In genomic region chr1:160211010-160211790, GRCh38 we compare ENCODE assay signal across 13 cellular contexts. TPM values are rescaled to one million over a fixed set of nuclear protein-coding genes. Genes with fewer than 3 reads are reported as not detected.
DNase-seq lines count a peak whose midpoint lies in the region; ATAC-seq and TF ChIP-seq lines count a peak whose summit lies in the region.
"Had no signal": no experiment of that assay in that cellular context is flagged by ENCODE, and none has a peak within 500 bp of the region (broad histone marks: within the 10 kb centered on the region; RNA-seq: fewer than 3 reads in every experiment).

No MANE protein-coding gene starts in this region.

- H3K27me3 Mint-ChIP-seq in WTC11 (ENCODE audit: low read depth), result no peaks in the 10 kb centered on the region

- peaks cover 32% of the 10 kb centered on the region for H3F3A ChIP-seq in SK-N-SH (replicated peaks; ENCODE audit: insufficient read depth)

- no peaks in the 10 kb centered on the region for H3K9me2 ChIP-seq in SK-N-SH

- H3K4me3 ChIP-seq in SK-N-SH (ENCODE audit: low read depth in 2 of 2, low read length in 1 of 2), result no peak overlapping the region

- no peak for TF ChIP-seq CTCF in SK-N-SH (IDR thresholded peaks at IDR 0.05)
- no peak for TF ChIP-seq CTCF in WTC11 (IDR thresholded peaks at IDR 0.05)

- no peaks in the 10 kb centered on the region for H3K9me3 Mint-ChIP-seq in WTC11

- peak overlapping the region; percentile 43 to 67 for H3K27ac ChIP-seq in SK-N-SH (ENCODE audit: low read depth in 2 of 2, low read length in 1 of 2)

- no peak overlapping the region for H3K4me3 Mint-ChIP-seq in WTC11

- H2AFZ ChIP-seq in SK-N-SH (ENCODE audit: low read depth), result no peak overlapping the region

- no peaks in the 10 kb centered on the region for H3K9me3 ChIP-seq in SK-N-SH

- no peak overlapping the region for H3K27ac Mint-ChIP-seq in WTC11

- H3K9ac ChIP-seq in SK-N-SH, result no peak overlapping the region

- H4K20me1 ChIP-seq in SK-N-SH (ENCODE audit: insufficient read depth), result peaks cover 56% of the 10 kb centered on the region

- H3K4me1 ChIP-seq in SK-N-SH (ENCODE audit: control insufficient read depth in 1 of 2, insufficient read depth in 2 of 2, low read depth in 1 of 2, low read length in 1 of 2), result peaks cover 40 to 54% of the 10 kb centered on the region in 2 experiments

- no peak overlapping the region for H3K4me2 ChIP-seq in SK-N-SH

- intact Hi-C loops in head of caudate nucleus (cut with DNase I), result loop anchor here (5.0 kb wide), 1 partner anchor 36 kb away; no protein-coding TSS in a partner anchor

- peaks cover 52% of the 10 kb centered on the region for H3K36me3 Mint-ChIP-seq in WTC11

- no peaks in the 10 kb centered on the region for H3K27me3 ChIP-seq in SK-N-SH (ENCODE audit: insufficient read depth)

- CTCF ChIA-PET in SK-N-SH (lab: Yijun Ruan, JAX) (interaction anchor here (1.2 to 13.6 kb wide), 8 partner anchors 9 to 132 kb away, joined by 3 to 137 read pairs (median 14); no protein-coding TSS in a partner anchor), WTC11 (lab: Charles Lee) (interaction anchor here (0.7 to 8.9 kb wide), 12 partner anchors 8 to 126 kb away, joined by 3 to 85 read pairs (median 9); partner anchors contain the start of genes CASQ1 and IGSF8)

- POLR2A ChIA-PET in SK-N-SH (lab: Yijun Ruan, JAX), result interaction anchor here (1.8 kb wide), 1 partner anchor 8 kb away, joined by 6 read pairs; no protein-coding TSS in a partner anchor
- POLR2A ChIA-PET in WTC11 (lab: Charles Lee), result interaction anchor here (1.0 kb wide), 1 partner anchor 21 kb away, joined by 3 read pairs; the partner anchor contains the start of gene CASQ1

- peaks cover 50% of the 10 kb centered on the region for H3K4me1 Mint-ChIP-seq in WTC11

- TF ChIP-seq EP300 in SK-N-SH (IDR thresholded peaks at IDR 0.05; ENCODE audit: borderline replicate concordance in 1 of 2, low read depth in 1 of 2, low read length in 1 of 2), result no peak

- no peak for ATAC-seq in SK-N-SH treated with all-trans-retinoic acid at 6 μM for 48 hours
- ATAC-seq in WTC11, result no peak
- no peak for ATAC-seq in GM21526 (IDR thresholded peaks at IDR 0.05; ENCODE audit: low FRiP score, unreplicated experiment)
- no peak for ATAC-seq in HG03378 (IDR thresholded peaks at IDR 0.05; ENCODE audit: unreplicated experiment)

- peaks cover 67 to 81% of the 10 kb centered on the region in 2 experiments for H3K36me3 ChIP-seq in SK-N-SH (replicated peaks in 1 of 2; ENCODE audit: control insufficient read depth in 1 of 2, insufficient read depth in 2 of 2, low read length in 1 of 2)

- DNase-seq in SK-N-SH (peak; percentile 44), WTC11 (ENCODE audit: low spot score) (peak; percentile 39), head of caudate nucleus (peak; percentile 53 to 95 (median 79)), NCI-H774 (lab: John Stamatoyannopoulos, UW) (no peak)
- DNase-seq in stimulated activated CD8-positive, alpha-beta memory T cell treated with anti-CD3 and anti-CD28 coated beads, Interleukin-4, amount 100 ng/mL, for 48 hours, result peak; percentile 11
- DNase-seq: DND-41; foreskin melanocyte; MM.1S; stimulated activated naive CD4-positive, alpha-beta T cell treated with Interleukin-2 at 50 U/mL for 16 hours had no signal

- no peak for TF ChIP-seq RAD21 in SK-N-SH (IDR thresholded peaks at IDR 0.05; ENCODE audit: low read length)

- WGBS in SK-N-SH (ENCODE audit: low lambda C conversion rate), result 87% methylated on average over 10 of the region's 10 CpGs

- peaks cover 60% of the 10 kb centered on the region for H3K79me2 ChIP-seq in SK-N-SH (ENCODE audit: insufficient read depth)

TF ChIP-seq in SK-N-SH, 30 proteins besides CTCF, POLR2A, EP300 and RAD21:
- TF ChIP-seq ZBTB33 (IDR thresholded peaks at IDR 0.05; ENCODE audit: borderline replicate concordance, low read depth) (no peak), YY1 (IDR thresholded peaks at IDR 0.05; ENCODE audit: low read depth) (no peak)

TF ChIP-seq in SK-N-SH treated with all-trans-retinoic acid at 6 μM for 48 hours, 23 proteins besides CTCF, POLR2A, EP300 and RAD21 (continues in another document):
- TF ChIP-seq ZC3H10 (CRISPR knock-in tag; IDR thresholded peaks at IDR 0.05) (no peak), ZNF8 (CRISPR knock-in tag; IDR thresholded peaks at IDR 0.05) (no peak), ZNF565 (CRISPR knock-in tag; conservative IDR thresholded peaks at IDR 0.05; ENCODE audit: low read depth) (no peak), CREB5 (CRISPR knock-in tag; IDR thresholded peaks at IDR 0.05; ENCODE audit: low read depth) (no peak), SNAI2 (CRISPR knock-in tag; IDR thresholded peaks at IDR 0.05) (no peak), ZFP3 (CRISPR knock-in tag; IDR thresholded peaks at IDR 0.05) (no peak), ESRRG (CRISPR knock-in tag; IDR thresholded peaks at IDR 0.05) (no peak), ZFP30 (CRISPR knock-in tag; IDR thresholded peaks at IDR 0.05) (no peak), ARNTL (CRISPR knock-in tag; IDR thresholded peaks at IDR 0.05; ENCODE audit: borderline replicate concordance, low read depth) (no peak)

TF ChIP-seq in WTC11, 78 proteins besides CTCF, POLR2A, EP300 and RAD21 (continues in another document):
- TF ChIP-seq JAZF1 (CRISPR knock-in tag; IDR thresholded peaks at IDR 0.05), result no peak
- TF ChIP-seq JUN (CRISPR knock-in tag; IDR thresholded peaks at IDR 0.05), result no peak
- no peak for TF ChIP-seq KAT7 (CRISPR knock-in tag; IDR thresholded peaks at IDR 0.05; ENCODE audit: borderline replicate concordance)
- TF ChIP-seq ZNF232 (CRISPR knock-in tag; IDR thresholded peaks at IDR 0.05), result no peak
- TF ChIP-seq ZNF425 (CRISPR knock-in tag; conservative IDR thresholded peaks at IDR 0.05), result no peak
- TF ChIP-seq PREB (CRISPR knock-in tag; IDR thresholded peaks at IDR 0.05; ENCODE audit: borderline replicate concordance), result no peak
- no peak for TF ChIP-seq ZNF317 (CRISPR knock-in tag; IDR thresholded peaks at IDR 0.05; ENCODE audit: borderline replicate concordance, low read depth)
- no peak for TF ChIP-seq PRRX2 (CRISPR knock-in tag; IDR thresholded peaks at IDR 0.05)
- no peak for TF ChIP-seq USF1 (CRISPR knock-in tag; IDR thresholded peaks at IDR 0.05)
- TF ChIP-seq USF2 (CRISPR knock-in tag; IDR thresholded peaks at IDR 0.05), result no peak
- TF ChIP-seq ZNF671 (CRISPR knock-in tag; IDR thresholded peaks at IDR 0.05), result no peak

RNA-seq across cellular contexts. Expression of gene PEA15, which starts 6.0 kb away (rescaled TPM):
- polyA plus RNA-seq in SK-N-SH (2012; rRNA removed), result 322 and 382 TPM in 2 replicates
- 313 and 411 TPM in 2 replicates for polyA plus RNA-seq in SK-N-SH (2012; cell fraction: cytosol; rRNA removed)
- polyA plus RNA-seq in SK-N-SH (2012; cell fraction: nucleus; rRNA removed), result 176 and 239 TPM in 2 replicates
- total RNA-seq in WTC11 (2021), result 43.6 to 56.3 TPM (median 46.9 TPM) in 3 replicates

RNA-seq across cellular contexts. Expression of gene CASQ1, which starts 20.8 kb away (rescaled TPM):
- 0.08 and 0.18 TPM in 2 replicates for polyA plus RNA-seq in SK-N-SH (2012; rRNA removed)
- polyA plus RNA-seq in SK-N-SH (2012; cell fraction: cytosol; rRNA removed), result 0.06 and 0.10 TPM in 2 replicates
- 0.10 and 0.11 TPM in 2 replicates for polyA plus RNA-seq in SK-N-SH (2012; cell fraction: nucleus; rRNA removed)
- 0.46 to 0.50 TPM (median 0.48 TPM) in 3 replicates for total RNA-seq in WTC11 (2021)
- total RNA-seq: A673 had no signal

RNA-seq across cellular contexts. Expression of gene DCAF8, which starts 51.1 kb away (rescaled TPM):
- 108 and 150 TPM in 2 replicates for polyA plus RNA-seq in SK-N-SH (2012; rRNA removed)
- polyA plus RNA-seq in SK-N-SH (2012; cell fraction: cytosol; rRNA removed), result 55.1 and 69.1 TPM in 2 replicates
- polyA plus RNA-seq in SK-N-SH (2012; cell fraction: nucleus; rRNA removed), result 383 and 570 TPM in 2 replicates
- total RNA-seq in WTC11 (2021), result 121 to 143 TPM (median 128 TPM) in 3 replicates

RNA-seq across cellular contexts. Expression of gene ATP1A4, which starts 59.8 kb away (rescaled TPM):
- polyA plus RNA-seq in SK-N-SH (2012; rRNA removed), result not detected in 2 replicates
- polyA plus RNA-seq in SK-N-SH (2012; cell fraction: cytosol; rRNA removed), result not detected in 2 replicates
- polyA plus RNA-seq in SK-N-SH (2012; cell fraction: nucleus; rRNA removed), result 0.02 TPM in 2 replicates
- 0.37 to 0.78 TPM (median 0.55 TPM) in 3 replicates for total RNA-seq in WTC11 (2021)
- total RNA-seq: A673 had no signal
